ENCODE assay signal across 34 cellular contexts in genomic region chr5:148311516-148311915, GRCh38. TPM values are rescaled to one million over a fixed set of nuclear protein-coding genes. Genes with fewer than 3 reads are reported as not detected.
"Had no signal": no experiment of that assay in that cellular context is flagged by ENCODE, and none has a peak within 500 bp of the region (broad histone marks: within the 10 kb centered on the region; RNA-seq: fewer than 3 reads in every experiment).

No MANE protein-coding gene starts in this region.

- DNase-seq: activated B cell treated with CpG ODN at 0.5 μM for 24 hours; activated CD4-positive, alpha-beta memory T cell treated with anti-CD3 and anti-CD28 coated beads, Interleukin-2, amount 10 ng/mL, durations not matched to agents 7 days and 5 days; activated CD4-positive, alpha-beta T cell treated with anti-CD3 and anti-CD28 coated beads for 4 hours; activated CD4-positive, CD25-positive, alpha-beta regulatory T cell treated with anti-CD3 and anti-CD28 coated beads, Interleukin-2, amount 50 U/mL, for 72 hours; activated CD8-positive, alpha-beta memory T cell treated with anti-CD3 and anti-CD28 coated beads for 24 hours; activated CD8-positive, alpha-beta memory T cell treated with anti-CD3 and anti-CD28 coated beads, Interleukin-2, amount 10 ng/mL, durations not matched to agents 7 days and 5 days; activated CD8-positive, alpha-beta memory T cell treated with anti-CD3 and anti-CD28 coated beads, Interleukin-2, amount 50 U/mL, for 48 hours; activated effector memory CD4-positive, alpha-beta T cell treated with anti-CD3 and anti-CD28 coated beads, Interleukin-2, amount 50 U/mL, for 16 hours; activated naive CD4-positive, alpha-beta T cell; activated naive CD4-positive, alpha-beta T cell treated with anti-CD3 and anti-CD28 coated beads, Interleukin-2, amount 50 U/mL, for 16 hours; activated naive CD8-positive, alpha-beta T cell treated with anti-CD3 and anti-CD28 coated beads for 36 hours; activated T-cell treated with anti-CD3 and anti-CD28 coated beads, Interleukin-2, amount 50 U/mL, for 1 hour; activated T-cell treated with anti-CD3 and anti-CD28 coated beads, Interleukin-2, amount 50 U/mL, for 72 hours; amniotic stem cell; body of pancreas; central memory CD4-positive, alpha-beta T cell; Karpas-422; KBM-7; NCI-H1105; NCI-H1417 treated with DMSO at 0.1 percent for 48 hours; NCI-H187 treated with DMSO at 0.1 percent for 48 hours; NCI-H2081; NCI-H226; NCI-H446 treated with DMSO at 0.1 percent for 48 hours; NCI-H524; PC-9; Right ventricle myocardium superior; SW 1271 had no signal

- H3K4me3 ChIP-seq: ascending aorta, body of pancreas, PC-9 had no signal

- H3K4me1 ChIP-seq: ascending aorta, body of pancreas had no signal

- H3K9me3 ChIP-seq: ascending aorta, body of pancreas had no signal

- H3K27ac ChIP-seq: ascending aorta, body of pancreas, PC-9, VCaP had no signal

- H3K27me3 ChIP-seq: ascending aorta, body of pancreas had no signal

- H2AFZ ChIP-seq: PC-9 had no signal

- H3K4me2 ChIP-seq: PC-9 had no signal

- H3K36me3 ChIP-seq: ascending aorta had no signal

RNA-seq across cellular contexts. Expression of gene SPINK7, which starts 0.7 kb away (rescaled TPM):
- total RNA-seq: activated B cell treated with CpG ODN at 0.5 μM for 24 hours; activated CD4-positive, alpha-beta memory T cell treated with anti-CD3 and anti-CD28 coated beads, Interleukin-2, amount 10 ng/mL, durations not matched to agents 7 days and 5 days; activated CD8-positive, alpha-beta memory T cell treated with anti-CD3 and anti-CD28 coated beads, Interleukin-2, amount 10 ng/mL, durations not matched to agents 7 days and 5 days; activated naive CD8-positive, alpha-beta T cell treated with anti-CD3 and anti-CD28 coated beads for 36 hours; activated T-cell treated with anti-CD3 and anti-CD28 coated beads, Interleukin-2, amount 50 U/mL, for 72 hours; activated T-helper 17 cell treated with anti-CD3 and anti-CD28 coated beads, Interleukin-2, amount 50 U/mL, for 72 hours; ascending aorta; body of pancreas; MCF 10A; PC-9; Right ventricle myocardium superior; T-helper 1 cell treated with Interleukin-12 subunit alpha and Interleukin-12 subunit beta and Interleukin-4 antibody, amounts not matched to agents 30 ng/mL and 1 ng/mL, for 36 hours had no signal
- polyA plus RNA-seq: IgD-negative memory B cell had no signal

RNA-seq across cellular contexts. Expression of gene SPINK9, which starts 23.8 kb away (rescaled TPM):
- total RNA-seq: activated B cell treated with CpG ODN at 0.5 μM for 24 hours; activated CD4-positive, alpha-beta memory T cell treated with anti-CD3 and anti-CD28 coated beads, Interleukin-2, amount 10 ng/mL, durations not matched to agents 7 days and 5 days; activated CD8-positive, alpha-beta memory T cell treated with anti-CD3 and anti-CD28 coated beads, Interleukin-2, amount 10 ng/mL, durations not matched to agents 7 days and 5 days; activated naive CD8-positive, alpha-beta T cell treated with anti-CD3 and anti-CD28 coated beads for 36 hours; activated T-cell treated with anti-CD3 and anti-CD28 coated beads, Interleukin-2, amount 50 U/mL, for 72 hours; activated T-helper 17 cell treated with anti-CD3 and anti-CD28 coated beads, Interleukin-2, amount 50 U/mL, for 72 hours; ascending aorta; body of pancreas; MCF 10A; PC-9; Right ventricle myocardium superior; T-helper 1 cell treated with Interleukin-12 subunit alpha and Interleukin-12 subunit beta and Interleukin-4 antibody, amounts not matched to agents 30 ng/mL and 1 ng/mL, for 36 hours had no signal
- polyA plus RNA-seq: IgD-negative memory B cell had no signal

RNA-seq across cellular contexts. Expression of gene SPINK13, which starts 42.9 kb away (rescaled TPM):
- total RNA-seq: activated B cell treated with CpG ODN at 0.5 μM for 24 hours; activated CD4-positive, alpha-beta memory T cell treated with anti-CD3 and anti-CD28 coated beads, Interleukin-2, amount 10 ng/mL, durations not matched to agents 7 days and 5 days; activated CD8-positive, alpha-beta memory T cell treated with anti-CD3 and anti-CD28 coated beads, Interleukin-2, amount 10 ng/mL, durations not matched to agents 7 days and 5 days; activated naive CD8-positive, alpha-beta T cell treated with anti-CD3 and anti-CD28 coated beads for 36 hours; activated T-cell treated with anti-CD3 and anti-CD28 coated beads, Interleukin-2, amount 50 U/mL, for 72 hours; activated T-helper 17 cell treated with anti-CD3 and anti-CD28 coated beads, Interleukin-2, amount 50 U/mL, for 72 hours; ascending aorta; MCF 10A; PC-9; Right ventricle myocardium superior; T-helper 1 cell treated with Interleukin-12 subunit alpha and Interleukin-12 subunit beta and Interleukin-4 antibody, amounts not matched to agents 30 ng/mL and 1 ng/mL, for 36 hours had no signal
- polyA plus RNA-seq: IgD-negative memory B cell had no signal
